23 cellular contexts compared by ENCODE assay signal in the genomic region with DNA sequence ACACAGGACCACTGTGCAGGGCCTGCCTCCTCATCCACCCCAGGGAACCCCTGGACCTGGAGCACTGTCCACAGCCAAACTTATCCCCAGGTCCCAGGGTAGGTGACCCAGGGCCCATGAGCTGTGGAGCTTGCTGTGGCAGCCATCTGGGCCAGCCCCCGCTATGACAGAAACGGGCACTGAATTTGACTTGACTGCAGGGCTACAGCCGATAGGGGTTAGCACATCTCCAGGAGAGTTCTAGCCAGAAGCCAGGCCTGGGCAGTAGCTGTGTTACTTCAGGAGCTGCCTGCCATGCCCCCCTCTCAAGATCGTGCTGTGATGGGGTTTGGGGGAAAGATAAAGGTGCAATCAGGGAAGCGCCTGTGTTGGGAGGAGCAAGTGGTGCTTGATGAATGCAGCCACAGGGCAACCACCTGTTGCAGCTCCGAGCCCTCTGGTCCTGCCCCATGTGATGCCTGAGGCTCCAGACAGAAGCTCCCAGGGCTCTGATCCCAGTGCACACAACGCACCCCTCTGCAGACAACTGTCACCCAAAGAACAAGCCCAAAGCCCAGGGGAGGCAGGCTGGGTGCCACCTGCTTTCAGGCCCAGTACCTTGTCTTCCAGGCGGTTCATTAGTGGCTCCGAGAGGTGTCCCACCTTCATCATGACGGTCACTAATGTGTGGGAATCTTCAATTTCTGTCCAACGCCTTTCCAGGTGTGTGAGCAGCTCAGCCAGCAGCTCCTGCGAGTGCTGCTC. TPM values are rescaled to one million over a fixed set of nuclear protein-coding genes. Genes with fewer than 3 reads are reported as not detected.
DNase-seq lines count a peak whose midpoint lies in the region; ATAC-seq, FAIRE-seq and TF ChIP-seq lines count a peak whose summit lies in the region.
"Had no signal": no experiment of that assay in that cellular context is flagged by ENCODE, and none has a peak within 500 bp of the region (broad histone marks: within the 10 kb centered on the region; RNA-seq: fewer than 3 reads in every experiment).

No MANE protein-coding gene starts in this region.

- BruUV-seq in HepG2 (replicated peaks; lab: Mats Ljungman, UMichigan) = no TSS peak

- ATAC-seq in SK-N-SH treated with all-trans-retinoic acid at 6 μM for 48 hours (no peak), HepG2 (no peak), right lobe of liver (no peak), GM18867 (IDR thresholded peaks at IDR 0.05; ENCODE audit: unreplicated experiment) (no peak)

- no peak for TF ChIP-seq EP300 in SK-N-SH (IDR thresholded peaks at IDR 0.05; ENCODE audit: borderline replicate concordance in 1 of 2, low read depth in 1 of 2, low read length in 1 of 2)
- TF ChIP-seq EP300 in HepG2 (IDR thresholded peaks at IDR 0.05; ENCODE audit: low read depth in 2 of 2, low read length in 2 of 2) = no peak
- TF ChIP-seq EP300 in HepG2 (CRISPR knock-in tag; IDR thresholded peaks at IDR 0.05; ENCODE audit: borderline replicate concordance) = no peak

- H4K20me1 ChIP-seq in SK-N-SH (ENCODE audit: insufficient read depth) (peaks cover 64% of the 10 kb centered on the region), HepG2 (ENCODE audit: insufficient read depth, low read length) (peaks cover 22% of the 10 kb centered on the region)

- H3K9me3 ChIP-seq in SK-N-SH = no peaks in the 10 kb centered on the region
- no peaks in the 10 kb centered on the region for H3K9me3 ChIP-seq in HepG2 (ENCODE audit: low read length)
- H3K9me3 ChIP-seq in right lobe of liver = no peaks in the 10 kb centered on the region
- H3K9me3 ChIP-seq: BLaER1 treated with 17β-estradiol and CSF1 and Interleukin-3, amounts not matched to agents 10 nM and 100 nM; Caco-2 had no signal

- no peak overlapping the region for H2AFZ ChIP-seq in SK-N-SH (ENCODE audit: low read depth)
- no peak overlapping the region for H2AFZ ChIP-seq in HepG2 (ENCODE audit: low read length)

- H3K4me2 ChIP-seq in SK-N-SH (no peak overlapping the region), HepG2 (ENCODE audit: low read depth, low read length) (no peak overlapping the region)
- H3K4me2 ChIP-seq: BLaER1 treated with 17β-estradiol and CSF1 and Interleukin-3, amounts not matched to agents 10 nM and 100 nM had no signal

- POLR2A ChIA-PET in SK-N-SH (lab: Yijun Ruan, JAX) (interaction anchor here (0.7 kb wide), 1 partner anchor 15 kb away, joined by 3 read pairs; no protein-coding TSS in a partner anchor), HepG2 (lab: Yijun Ruan, JAX) (no interaction called here)

- TF ChIP-seq CTCF in SK-N-SH (IDR thresholded peaks at IDR 0.05) = no peak
- no peak for TF ChIP-seq CTCF in HepG2 (CRISPR knock-in tag; IDR thresholded peaks at IDR 0.05)
- TF ChIP-seq CTCF in right lobe of liver (IDR thresholded peaks at IDR 0.05) = no peak
- TF ChIP-seq CTCF in coronary artery (IDR thresholded peaks at IDR 0.05) = no peak

- CTCF ChIA-PET in SK-N-SH (lab: Yijun Ruan, JAX) = interaction anchor here (1.0 to 1.2 kb wide), 4 partner anchors 16 to 258 kb away, joined by 3 to 4 read pairs (median 3); a partner anchor contains a TSS
- CTCF ChIA-PET in HepG2 (lab: Yijun Ruan, JAX; ENCODE audit: low intra/inter-chr PET ratio, low total read pairs) = no interaction called here

- TF ChIP-seq POLR2A in HepG2 (IDR thresholded peaks at IDR 0.05; ENCODE audit: insufficient read depth in 1 of 2, low read depth in 2 of 2, low read length in 2 of 2) = no peak; a peak in 1 of 4 replicates
- TF ChIP-seq POLR2A in right lobe of liver (IDR thresholded peaks at IDR 0.05) = no peak

- H3K4me1 ChIP-seq in SK-N-SH (ENCODE audit: control insufficient read depth in 1 of 2, insufficient read depth in 2 of 2, low read depth in 1 of 2, low read length in 1 of 2) (peaks cover 7 to 18% of the 10 kb centered on the region in 2 experiments; a peak in 2 of 4 replicates), HepG2 (ENCODE audit: insufficient read depth, low read length) (peaks cover 36% of the 10 kb centered on the region), right lobe of liver (peaks cover 0 to 14% (median under 1%) of the 10 kb centered on the region in 4 donors)
- H3K4me1 ChIP-seq: Caco-2 had no signal

- H3K4me3 ChIP-seq in SK-N-SH (ENCODE audit: low read depth in 2 of 2, low read length in 1 of 2) (no peak overlapping the region), HepG2 (replicated peaks in 1 of 3; ENCODE audit: insufficient read depth in 1 of 3, low read depth in 2 of 3, low read length in 3 of 3) (no peak overlapping the region), right lobe of liver (no peak overlapping the region), coronary artery (no peak overlapping the region)
- H3K4me3 ChIP-seq: BLaER1 treated with 17β-estradiol and CSF1 and Interleukin-3, amounts not matched to agents 10 nM and 100 nM; SK-N-MC had no signal

- peak; percentile 23 for DNase-seq in SK-N-SH
- no peak for DNase-seq in HepG2 (ENCODE audit: low spot score)
- no peak for DNase-seq in right lobe of liver
- DNase-seq in coronary artery (ENCODE audit: low spot score) = peak; percentile 66
- DNase-seq in DMS153 treated with DMSO at 0.1 percent for 48 hours (lab: John Stamatoyannopoulos, UW; ENCODE audit: unreplicated experiment) = no peak
- DNase-seq in epidermal melanocyte (ENCODE audit: insufficient read length, low spot score) = no peak
- DNase-seq: Caco-2; CD4-positive, alpha-beta memory T cell; IMR-90; NCI-H1417; NCI-H1694 treated with DMSO at 0.1 percent for 48 hours; NCI-H2081 treated with DMSO at 0.1 percent for 48 hours; NCI-H2171 treated with DMSO at 0.1 percent for 48 hours; NCI-H524 treated with DMSO at 0.1 percent for 48 hours; SHP77 had no signal

- WGBS in SK-N-SH (ENCODE audit: low lambda C conversion rate) = 96% methylated on average over 11 of the region's 12 CpGs
- 100% methylated on average over 9 of the region's 12 CpGs for WGBS in HepG2 (ENCODE audit: low lambda C conversion rate)
- 60% methylated on average over 1 of the region's 12 CpGs for WGBS in right lobe of liver (ENCODE audit: insufficient coverage, low coverage, low lambda C conversion rate, missing lambda C conversion rate)

- no peak overlapping the region for H3K9ac ChIP-seq in SK-N-SH
- H3K9ac ChIP-seq in HepG2 (ENCODE audit: insufficient read depth, low read depth, low read length) = no peak overlapping the region

- H3K36me3 ChIP-seq in SK-N-SH (replicated peaks in 1 of 2; ENCODE audit: control insufficient read depth in 1 of 2, insufficient read depth in 2 of 2, low read length in 1 of 2) (peaks cover 72 to 93% of the 10 kb centered on the region in 2 experiments), HepG2 (replicated peaks in 1 of 2; ENCODE audit: control insufficient read depth in 1 of 2, insufficient read depth in 2 of 2, low read length in 2 of 2) (peaks cover 63 to 92% of the 10 kb centered on the region in 2 experiments), right lobe of liver (peaks cover 16 to 92% (median 62%) of the 10 kb centered on the region in 4 donors)

- no peaks in the 10 kb centered on the region for H3F3A ChIP-seq in SK-N-SH (replicated peaks; ENCODE audit: insufficient read depth)

- no peaks in the 10 kb centered on the region for H3K9me2 ChIP-seq in SK-N-SH

- in situ Hi-C loops in HepG2 (cut with HindIII; ENCODE audit: extremely low pct_ligation_motif_present, low pct_unique_long_range_greater_than_20kb) = no loop called here

- TF ChIP-seq RAD21 in SK-N-SH (IDR thresholded peaks at IDR 0.05; ENCODE audit: low read length) (no peak), HepG2 (CRISPR knock-in tag; IDR thresholded peaks at IDR 0.05) (no peak)

- H3K27ac ChIP-seq in SK-N-SH (ENCODE audit: low read depth in 2 of 2, low read length in 1 of 2) (no peak overlapping the region), HepG2 (ENCODE audit: extremely low read length, insufficient read depth, low read length) (no peak overlapping the region), right lobe of liver (no peak overlapping the region), coronary artery (no peak overlapping the region)
- H3K27ac ChIP-seq: 22Rv1; BLaER1 treated with 17β-estradiol and CSF1 and Interleukin-3, amounts not matched to agents 10 nM and 100 nM; SK-N-MC had no signal

- H3K27me3 ChIP-seq in SK-N-SH (ENCODE audit: insufficient read depth) (no peaks in the 10 kb centered on the region), HepG2 (ENCODE audit: control insufficient read depth in 1 of 2, insufficient read depth in 2 of 2, low read length in 2 of 2) (no peaks in the 10 kb centered on the region), right lobe of liver (no peaks in the 10 kb centered on the region)
- H3K27me3 ChIP-seq: BLaER1 treated with 17β-estradiol and CSF1 and Interleukin-3, amounts not matched to agents 10 nM and 100 nM had no signal

- H3K79me2 ChIP-seq in SK-N-SH (ENCODE audit: insufficient read depth) = peaks cover 56% of the 10 kb centered on the region
- peaks cover 40% of the 10 kb centered on the region for H3K79me2 ChIP-seq in HepG2 (ENCODE audit: insufficient read depth, low read length)

- FAIRE-seq in HepG2 (lab: Jason Lieb, UNC) = no peak
- FAIRE-seq: HTR-8/SVneo had no signal

- intact Hi-C loops in HepG2 (cut with micrococcal nuclease; ENCODE audit: unreplicated experiment) = no loop called here
- intact Hi-C loops in right lobe of liver (cut with DNase I) = no loop called here

RNA-seq across cellular contexts. Expression of a gene that starts 6.5 kb away (rescaled TPM):
- polyA plus RNA-seq in SK-N-SH (2012; rRNA removed) = 76.2 and 89.4 TPM in 2 replicates
- 29.3 and 48.3 TPM in 2 replicates for polyA plus RNA-seq in SK-N-SH (2012; cell fraction: cytosol; rRNA removed)
- 211 and 212 TPM in 2 replicates for polyA plus RNA-seq in SK-N-SH (2012; cell fraction: nucleus; rRNA removed)
- total RNA-seq in HepG2 (2016; rRNA removed; fragmentation: Illumina TruSeq; extraction: Trizol) = 87.8 and 90.3 TPM in 2 replicates
- total RNA-seq in HepG2 (2016; cell fraction: cytosol; rRNA removed; fragmentation: Illumina TruSeq; extraction: Trizol; ENCODE audit: low read depth) = 33.6 and 34.9 TPM in 2 replicates
- total RNA-seq in HepG2 (2016; cell fraction: insoluble cytoplasmic fraction; rRNA removed; fragmentation: Illumina TruSeq; extraction: Trizol) = 87.0 and 89.8 TPM in 2 replicates
- 33.7 and 38.0 TPM in 2 replicates for total RNA-seq in HepG2 (2016; cell fraction: membrane; rRNA removed; fragmentation: Illumina TruSeq; extraction: Trizol)
- 82.0 and 84.8 TPM in 2 replicates for total RNA-seq in HepG2 (2016; cell fraction: nucleus; rRNA removed; fragmentation: Illumina TruSeq; extraction: Trizol)
- polyA plus RNA-seq in HepG2 (2011; rRNA removed) = 107 and 122 TPM in 2 replicates
- 79.2 and 104 TPM in 2 replicates for polyA plus RNA-seq in HepG2 (2011; cell fraction: cytosol; rRNA removed)
- 370 and 388 TPM in 2 replicates for polyA plus RNA-seq in HepG2 (2011; cell fraction: nucleus; rRNA removed)
- polyA plus RNA-seq in HepG2 (2012) = 54.3 and 62.8 TPM in 2 replicates
- 11.2 and 11.7 TPM in 2 replicates for polyA plus RNA-seq in HepG2 (2016; cell fraction: cytosol; fragmentation: Illumina TruSeq; extraction: Trizol; ENCODE audit: low read depth)
- 71.7 and 72.0 TPM in 2 replicates for polyA plus RNA-seq in HepG2 (2016; cell fraction: insoluble cytoplasmic fraction; fragmentation: Illumina TruSeq; extraction: Trizol; ENCODE audit: low read depth)
- 17.4 and 18.6 TPM in 2 replicates for polyA plus RNA-seq in HepG2 (2016; cell fraction: membrane; fragmentation: Illumina TruSeq; extraction: Trizol; ENCODE audit: low read depth)
- 105 and 123 TPM in 2 replicates for polyA plus RNA-seq in HepG2 (2016; cell fraction: nucleus; fragmentation: Illumina TruSeq; extraction: Trizol; ENCODE audit: insufficient read depth, low read depth)
- polyA minus RNA-seq in HepG2 (2011; rRNA and poly(A)+ RNA removed; ENCODE audit: low replicate concordance) = 224 and 418 TPM in 2 replicates
- polyA minus RNA-seq in HepG2 (2011; cell fraction: cytosol; rRNA and poly(A)+ RNA removed) = 56.5 and 63.0 TPM in 2 replicates
- polyA minus RNA-seq in HepG2 (2011; cell fraction: nucleus; rRNA and poly(A)+ RNA removed) = 193 and 254 TPM in 2 replicates
- total RNA-seq in right lobe of liver = 10 to 100 TPM; 33.0 to 57.1 (median 41.7) TPM

RNA-seq across cellular contexts. Expression of a gene that starts 16.2 kb away (rescaled TPM):
- polyA plus RNA-seq in SK-N-SH (2012; rRNA removed) (1.5 and 2.8 TPM in 2 replicates), HepG2 (2011; rRNA removed) (0.04 and 0.07 TPM in 2 replicates)
- 1.1 and 1.9 TPM in 2 replicates for polyA plus RNA-seq in SK-N-SH (2012; cell fraction: cytosol; rRNA removed)
- polyA plus RNA-seq in SK-N-SH (2012; cell fraction: nucleus; rRNA removed) = 5.8 and 9.2 TPM in 2 replicates
- total RNA-seq in HepG2 (2016; rRNA removed; fragmentation: Illumina TruSeq; extraction: Trizol) (0.08 TPM in 1 of 2 replicates, not detected in the other), right lobe of liver (under 1 TPM in 5 of 6 experiments, not detected in 1; 0.09 to 0.42 (median 0.12) TPM)
- not detected in 2 replicates for total RNA-seq in HepG2 (2016; cell fraction: cytosol; rRNA removed; fragmentation: Illumina TruSeq; extraction: Trizol; ENCODE audit: low read depth)
- total RNA-seq in HepG2 (2016; cell fraction: insoluble cytoplasmic fraction; rRNA removed; fragmentation: Illumina TruSeq; extraction: Trizol) = 0.02 and 0.07 TPM in 2 replicates
- not detected in 2 replicates for total RNA-seq in HepG2 (2016; cell fraction: membrane; rRNA removed; fragmentation: Illumina TruSeq; extraction: Trizol)
- not detected in 2 replicates for total RNA-seq in HepG2 (2016; cell fraction: nucleus; rRNA removed; fragmentation: Illumina TruSeq; extraction: Trizol)
- 0.04 and 0.06 TPM in 2 replicates for polyA plus RNA-seq in HepG2 (2011; cell fraction: cytosol; rRNA removed)
- 0.45 and 0.54 TPM in 2 replicates for polyA plus RNA-seq in HepG2 (2011; cell fraction: nucleus; rRNA removed)
- 0.54 and 0.63 TPM in 2 replicates for polyA plus RNA-seq in HepG2 (2012)
- not detected in 2 replicates for polyA plus RNA-seq in HepG2 (2016; cell fraction: cytosol; fragmentation: Illumina TruSeq; extraction: Trizol; ENCODE audit: low read depth)
- 0.08 TPM in 1 of 2 replicates, not detected in the other for polyA plus RNA-seq in HepG2 (2016; cell fraction: insoluble cytoplasmic fraction; fragmentation: Illumina TruSeq; extraction: Trizol; ENCODE audit: low read depth)
- not detected in 2 replicates for polyA plus RNA-seq in HepG2 (2016; cell fraction: membrane; fragmentation: Illumina TruSeq; extraction: Trizol; ENCODE audit: low read depth)
- 0.15 and 0.89 TPM in 2 replicates for polyA plus RNA-seq in HepG2 (2016; cell fraction: nucleus; fragmentation: Illumina TruSeq; extraction: Trizol; ENCODE audit: insufficient read depth, low read depth)
- polyA minus RNA-seq in HepG2 (2011; rRNA and poly(A)+ RNA removed; ENCODE audit: low replicate concordance) = 0.05 TPM in 1 of 2 replicates, not detected in the other
- 0.09 and 0.20 TPM in 2 replicates for polyA minus RNA-seq in HepG2 (2011; cell fraction: cytosol; rRNA and poly(A)+ RNA removed)
- polyA minus RNA-seq in HepG2 (2011; cell fraction: nucleus; rRNA and poly(A)+ RNA removed) = 0.13 and 0.25 TPM in 2 replicates
- total RNA-seq: CD4-positive, alpha-beta memory T cell; G401 had no signal
- polyA plus RNA-seq: CD4-positive, alpha-beta memory T cell had no signal

RNA-seq across cellular contexts. Expression of a gene that starts 52.6 kb away (rescaled TPM):
- polyA plus RNA-seq in SK-N-SH (2012; rRNA removed) = not detected in 2 replicates
- 0.03 and 0.04 TPM in 2 replicates for polyA plus RNA-seq in SK-N-SH (2012; cell fraction: cytosol; rRNA removed)
- not detected in 2 replicates for polyA plus RNA-seq in SK-N-SH (2012; cell fraction: nucleus; rRNA removed)
- not detected in 2 replicates for total RNA-seq in HepG2 (2016; rRNA removed; fragmentation: Illumina TruSeq; extraction: Trizol)
- not detected in 2 replicates for total RNA-seq in HepG2 (2016; cell fraction: cytosol; rRNA removed; fragmentation: Illumina TruSeq; extraction: Trizol; ENCODE audit: low read depth)
- not detected in 2 replicates for total RNA-seq in HepG2 (2016; cell fraction: insoluble cytoplasmic fraction; rRNA removed; fragmentation: Illumina TruSeq; extraction: Trizol)
- total RNA-seq in HepG2 (2016; cell fraction: membrane; rRNA removed; fragmentation: Illumina TruSeq; extraction: Trizol) = not detected in 2 replicates
- not detected in 2 replicates for total RNA-seq in HepG2 (2016; cell fraction: nucleus; rRNA removed; fragmentation: Illumina TruSeq; extraction: Trizol)
- polyA plus RNA-seq in HepG2 (2011; rRNA removed) = not detected in 2 replicates
- polyA plus RNA-seq in HepG2 (2011; cell fraction: cytosol; rRNA removed) = not detected in 2 replicates
- polyA plus RNA-seq in HepG2 (2011; cell fraction: nucleus; rRNA removed) = not detected in 2 replicates
- polyA plus RNA-seq in HepG2 (2012) = not detected in 2 replicates
- polyA plus RNA-seq in HepG2 (2016; cell fraction: cytosol; fragmentation: Illumina TruSeq; extraction: Trizol; ENCODE audit: low read depth) = not detected in 2 replicates
- polyA plus RNA-seq in HepG2 (2016; cell fraction: insoluble cytoplasmic fraction; fragmentation: Illumina TruSeq; extraction: Trizol; ENCODE audit: low read depth) = not detected in 2 replicates
- polyA plus RNA-seq in HepG2 (2016; cell fraction: membrane; fragmentation: Illumina TruSeq; extraction: Trizol; ENCODE audit: low read depth) = not detected in 2 replicates
- polyA plus RNA-seq in HepG2 (2016; cell fraction: nucleus; fragmentation: Illumina TruSeq; extraction: Trizol; ENCODE audit: insufficient read depth, low read depth) = not detected in 2 replicates
- polyA minus RNA-seq in HepG2 (2011; rRNA and poly(A)+ RNA removed; ENCODE audit: low replicate concordance) = not detected in 2 replicates
- polyA minus RNA-seq in HepG2 (2011; cell fraction: cytosol; rRNA and poly(A)+ RNA removed) = not detected in 2 replicates
- not detected in 2 replicates for polyA minus RNA-seq in HepG2 (2011; cell fraction: nucleus; rRNA and poly(A)+ RNA removed)
- total RNA-seq in right lobe of liver = 10 to 100 TPM in 4 of 6 experiments, 1 to 10 TPM in 2; 3.6 to 25.9 (median 23.4) TPM
- total RNA-seq: Caco-2; CD4-positive, alpha-beta memory T cell; G401; H4; IMR-90 had no signal
- polyA plus RNA-seq: IMR-90 had no signal

Comparison
In these comparisons a context has a peak if more than half of its experiments do, and no peak if none do; other contexts are left out.
1. RNA of a gene that starts 52.6 kb away (total RNA-seq): 3.6 to 25.9 TPM in right lobe of liver; not detected in HepG2; every median in the first group is over 4 times any median in the second.
2. DNase-seq: peak in SK-N-SH (single experiment) and coronary artery (single experiment); none in HepG2 (single experiment), right lobe of liver (0 of 3), DMS153 treated with DMSO at 0.1 percent for 48 hours (single experiment) and epidermal melanocyte (single experiment).